In the genomic region with DNA sequence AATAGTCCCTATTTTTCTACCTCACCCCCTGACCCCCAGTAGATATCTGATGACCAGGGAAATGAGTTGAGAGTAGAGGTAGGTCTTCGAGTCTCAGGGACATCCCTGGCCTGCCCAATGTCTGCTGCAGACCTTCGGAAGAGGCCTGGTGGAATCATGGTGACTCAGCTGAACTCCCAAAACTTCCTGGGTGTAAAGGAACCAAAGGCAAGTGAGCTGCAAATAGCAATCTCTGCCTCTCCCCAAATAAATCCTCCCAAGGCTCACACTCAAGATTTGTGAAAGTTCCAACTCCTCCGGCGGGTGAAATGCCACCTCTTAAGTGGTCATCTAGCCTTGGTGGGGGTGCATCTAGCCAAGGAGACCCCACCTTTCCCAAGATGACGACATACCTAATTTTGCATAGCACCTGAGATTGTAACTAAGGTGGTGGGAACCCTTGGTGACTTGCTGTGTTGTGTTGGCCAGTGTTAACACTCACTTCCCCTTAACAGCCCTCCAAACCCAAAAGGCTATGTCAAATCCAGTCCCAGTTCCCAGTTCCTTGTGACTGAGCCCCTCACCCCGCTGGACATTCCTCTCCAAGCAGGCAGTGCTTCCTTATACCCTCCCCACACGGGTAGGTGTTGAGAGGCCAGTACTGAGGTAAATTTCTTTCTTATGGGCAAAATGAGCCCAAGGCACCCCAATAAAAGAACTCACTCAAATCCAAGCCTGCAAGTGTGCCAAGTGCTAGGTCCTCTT, we compare ENCODE assay signal across 8 cellular contexts. TPM values are rescaled to one million over a fixed set of nuclear protein-coding genes. Genes with fewer than 3 reads are reported as not detected.
DNase-seq lines count a peak whose midpoint lies in the region; ATAC-seq and TF ChIP-seq lines count a peak whose summit lies in the region.

No MANE protein-coding gene starts in this region.

- intact Hi-C loops in MCF 10A (cut with micrococcal nuclease), result loop anchor here (5.0 kb wide), 1 partner anchor 319 kb away; no protein-coding TSS in a partner anchor
- intact Hi-C loops in left lung (cut with DNase I), result loop anchor here in 1 of 2 donors (10.0 kb wide), 1 partner anchor 102 kb away; no protein-coding TSS in a partner anchor

- H3K4me1 ChIP-seq in left lung, result peaks cover 27 to 71% of the 10 kb centered on the region in 2 donors
- H3K4me1 ChIP-seq in thoracic aorta (ENCODE audit: control insufficient read depth in 1 of 2, low read depth in 2 of 2), result peaks cover 14 to 51% of the 10 kb centered on the region in 2 donors

- BruUV-seq in MCF 10A (replicated peaks; lab: Mats Ljungman, UMichigan), result no TSS peak

- ATAC-seq in left lung (peak; percentile 11), thoracic aorta (ENCODE audit: insufficient number of reproducible peaks, low FRiP score, low read depth) (no peak), GM18909 (IDR thresholded peaks at IDR 0.05; ENCODE audit: poor library complexity, unreplicated experiment) (no peak), HG02623 (IDR thresholded peaks at IDR 0.05; ENCODE audit: unreplicated experiment) (no peak), HG03280 (IDR thresholded peaks at IDR 0.05; ENCODE audit: unreplicated experiment) (no peak)

- no peak for DNase-seq in activated naive CD4-positive, alpha-beta T cell treated with anti-CD3 and anti-CD28 coated beads, Interleukin-2, amount 10 ng/mL, durations not matched to agents 7 days and 5 days
- no peak for DNase-seq in activated naive CD4-positive, alpha-beta T cell treated with Interleukin-2 at 50 U/mL for 16 hours
- DNase-seq in MCF 10A (ENCODE audit: unreplicated experiment) (peak; percentile 75), left lung (peak in 1 of 2 donors; percentile 68), thoracic aorta (ENCODE audit: low spot score) (no peak)

- H3K36me3 ChIP-seq in left lung, result peaks cover 0 to 50% of the 10 kb centered on the region in 2 donors
- H3K36me3 ChIP-seq in thoracic aorta, result peaks cover 19% of the 10 kb centered on the region

- H3K9me3 Mint-ChIP-seq in activated naive CD4-positive, alpha-beta T cell treated with anti-CD3 and anti-CD28 coated beads, Interleukin-2, amount 10 ng/mL, durations not matched to agents 7 days and 5 days, result no peaks in the 10 kb centered on the region
- no peaks in the 10 kb centered on the region for H3K9me3 Mint-ChIP-seq in MCF 10A (ENCODE audit: unreplicated experiment)

- H3K9me3 ChIP-seq in left lung (no peaks in the 10 kb centered on the region), thoracic aorta (no peaks in the 10 kb centered on the region)

- peak overlapping the region; percentile 93 for H3K27ac Mint-ChIP-seq in activated naive CD4-positive, alpha-beta T cell treated with anti-CD3 and anti-CD28 coated beads, Interleukin-2, amount 10 ng/mL, durations not matched to agents 7 days and 5 days
- peak overlapping the region; percentile 97 for H3K27ac Mint-ChIP-seq in MCF 10A (ENCODE audit: low read depth, unreplicated experiment)

- POLR2A ChIA-PET in MCF 10A (lab: Yijun Ruan, JAX), result interaction anchor here (0.7 to 11.3 kb wide), 33 partner anchors 9 to 846 kb away, joined by 3 to 403 read pairs (median 7); no protein-coding TSS in a partner anchor

- no peaks in the 10 kb centered on the region for H3K27me3 Mint-ChIP-seq in activated naive CD4-positive, alpha-beta T cell treated with anti-CD3 and anti-CD28 coated beads, Interleukin-2, amount 10 ng/mL, durations not matched to agents 7 days and 5 days
- no peaks in the 10 kb centered on the region for H3K27me3 Mint-ChIP-seq in MCF 10A (ENCODE audit: insufficient read depth, unreplicated experiment)

- no peaks in the 10 kb centered on the region for H3K27me3 ChIP-seq in left lung
- no peaks in the 10 kb centered on the region for H3K27me3 ChIP-seq in thoracic aorta (replicated peaks; ENCODE audit: insufficient read depth)

- peaks cover 59% of the 10 kb centered on the region for H3K36me3 Mint-ChIP-seq in activated naive CD4-positive, alpha-beta T cell treated with anti-CD3 and anti-CD28 coated beads, Interleukin-2, amount 10 ng/mL, durations not matched to agents 7 days and 5 days
- peaks cover 76% of the 10 kb centered on the region for H3K36me3 Mint-ChIP-seq in MCF 10A (ENCODE audit: insufficient read depth, unreplicated experiment)

- CTCF ChIA-PET in activated naive CD4-positive, alpha-beta T cell treated with anti-CD3 and anti-CD28 coated beads, Interleukin-2, amount 10 ng/mL, durations not matched to agents 7 days and 5 days (lab: Charles Lee), result interaction anchor here (0.6 to 5.7 kb wide), 5 partner anchors 30 to 536 kb away, joined by 3 to 79 read pairs (median 3); no protein-coding TSS in a partner anchor
- CTCF ChIA-PET in MCF 10A (lab: Yijun Ruan, JAX), result interaction anchor here (0.7 to 5.7 kb wide), 6 partner anchors 30 to 538 kb away, joined by 3 to 72 read pairs (median 12); no protein-coding TSS in a partner anchor

- H3K27ac ChIP-seq in left lung (peak overlapping the region; percentile 100), thoracic aorta (peak overlapping the region; percentile 39 to 59)

- H3K4me3 ChIP-seq in left lung (peak overlapping the region in 1 of 2 donors; percentile 78), thoracic aorta (no peak overlapping the region)

- H3K4me1 Mint-ChIP-seq in activated naive CD4-positive, alpha-beta T cell treated with anti-CD3 and anti-CD28 coated beads, Interleukin-2, amount 10 ng/mL, durations not matched to agents 7 days and 5 days, result peaks cover 78% of the 10 kb centered on the region
- H3K4me1 Mint-ChIP-seq in MCF 10A (ENCODE audit: insufficient read depth, unreplicated experiment), result peaks cover 30% of the 10 kb centered on the region

- TF ChIP-seq CTCF in MCF 10A (IDR thresholded peaks at IDR 0.05; ENCODE audit: unreplicated experiment) (no peak), left lung (IDR thresholded peaks at IDR 0.05) (no peak), thoracic aorta (IDR thresholded peaks at IDR 0.05) (no peak)

- peak overlapping the region; percentile 70 for H3K4me3 Mint-ChIP-seq in activated naive CD4-positive, alpha-beta T cell treated with anti-CD3 and anti-CD28 coated beads, Interleukin-2, amount 10 ng/mL, durations not matched to agents 7 days and 5 days
- peak overlapping the region; percentile 98 for H3K4me3 Mint-ChIP-seq in MCF 10A (ENCODE audit: unreplicated experiment)

RNA-seq across cellular contexts. Expression of a gene that starts 6.2 kb away (rescaled TPM):
- total RNA-seq in MCF 10A (2022) (376 and 426 TPM in 2 replicates), left lung (100 to 1,000 TPM; 292 to 395 TPM), thoracic aorta (100 to 1,000 TPM; 233 to 326 TPM)
